1 cellular context compared by ENCODE assay signal in genomic region chr7:140639366-140640053, GRCh38.
TF ChIP-seq lines count a peak whose summit lies in the region.

No MANE protein-coding gene starts in this region.

TF ChIP-seq in HepG2, 621 proteins besides CTCF, POLR2A, EP300 and RAD21:
- TF ChIP-seq MTF2 (CRISPR knock-in tag; IDR thresholded peaks at IDR 0.05; ENCODE audit: borderline replicate concordance) (no peak), ELF3 (CRISPR knock-in tag; IDR thresholded peaks at IDR 0.05) (no peak), HDAC6 (IDR thresholded peaks at IDR 0.05; ENCODE audit: low read depth, low read length) (no peak), BRD4 (CRISPR knock-in tag; IDR thresholded peaks at IDR 0.05) (no peak), ZNF672 (CRISPR knock-in tag; IDR thresholded peaks at IDR 0.05) (no peak), ZZZ3 (CRISPR knock-in tag; IDR thresholded peaks at IDR 0.05; ENCODE audit: borderline replicate concordance) (no peak), PCBP2 (optimal IDR thresholded peaks at IDR 0.05; ENCODE audit: low read depth, low read length, poor library complexity, severe bottlenecking) (no peak), TIGD3 (CRISPR knock-in tag; IDR thresholded peaks at IDR 0.05; ENCODE audit: borderline replicate concordance) (no peak), HNRNPLL (IDR thresholded peaks at IDR 0.05; ENCODE audit: low read depth, low read length, poor library complexity, severe bottlenecking) (no peak), SCMH1 (CRISPR knock-in tag; IDR thresholded peaks at IDR 0.05; ENCODE audit: borderline replicate concordance) (no peak), ZFP91 (CRISPR knock-in tag; IDR thresholded peaks at IDR 0.05; ENCODE audit: borderline replicate concordance) (no peak), KMT2A (CRISPR knock-in tag; IDR thresholded peaks at IDR 0.05) (no peak), ZSCAN21 (CRISPR knock-in tag; IDR thresholded peaks at IDR 0.05; ENCODE audit: borderline replicate concordance) (no peak), RXRB (CRISPR knock-in tag; IDR thresholded peaks at IDR 0.05; ENCODE audit: borderline replicate concordance) (no peak), FOXO1 (CRISPR knock-in tag; IDR thresholded peaks at IDR 0.05) (no peak), XBP1 (CRISPR knock-in tag; IDR thresholded peaks at IDR 0.05) (no peak)
- TF ChIP-seq, protein P1, sequence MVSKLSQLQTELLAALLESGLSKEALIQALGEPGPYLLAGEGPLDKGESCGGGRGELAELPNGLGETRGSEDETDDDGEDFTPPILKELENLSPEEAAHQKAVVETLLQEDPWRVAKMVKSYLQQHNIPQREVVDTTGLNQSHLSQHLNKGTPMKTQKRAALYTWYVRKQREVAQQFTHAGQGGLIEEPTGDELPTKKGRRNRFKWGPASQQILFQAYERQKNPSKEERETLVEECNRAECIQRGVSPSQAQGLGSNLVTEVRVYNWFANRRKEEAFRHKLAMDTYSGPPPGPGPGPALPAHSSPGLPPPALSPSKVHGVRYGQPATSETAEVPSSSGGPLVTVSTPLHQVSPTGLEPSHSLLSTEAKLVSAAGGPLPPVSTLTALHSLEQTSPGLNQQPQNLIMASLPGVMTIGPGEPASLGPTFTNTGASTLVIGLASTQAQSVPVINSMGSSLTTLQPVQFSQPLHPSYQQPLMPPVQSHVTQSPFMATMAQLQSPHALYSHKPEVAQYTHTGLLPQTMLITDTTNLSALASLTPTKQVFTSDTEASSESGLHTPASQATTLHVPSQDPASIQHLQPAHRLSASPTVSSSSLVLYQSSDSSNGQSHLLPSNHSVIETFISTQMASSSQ (IDR thresholded peaks at IDR 0.05; ENCODE audit: low read depth): no peak
- TF ChIP-seq, protein P1 (CRISPR knock-in tag; IDR thresholded peaks at IDR 0.05; ENCODE audit: borderline replicate concordance): no peak
